ENCODE assay signal across 13 cellular contexts in the genomic region with DNA sequence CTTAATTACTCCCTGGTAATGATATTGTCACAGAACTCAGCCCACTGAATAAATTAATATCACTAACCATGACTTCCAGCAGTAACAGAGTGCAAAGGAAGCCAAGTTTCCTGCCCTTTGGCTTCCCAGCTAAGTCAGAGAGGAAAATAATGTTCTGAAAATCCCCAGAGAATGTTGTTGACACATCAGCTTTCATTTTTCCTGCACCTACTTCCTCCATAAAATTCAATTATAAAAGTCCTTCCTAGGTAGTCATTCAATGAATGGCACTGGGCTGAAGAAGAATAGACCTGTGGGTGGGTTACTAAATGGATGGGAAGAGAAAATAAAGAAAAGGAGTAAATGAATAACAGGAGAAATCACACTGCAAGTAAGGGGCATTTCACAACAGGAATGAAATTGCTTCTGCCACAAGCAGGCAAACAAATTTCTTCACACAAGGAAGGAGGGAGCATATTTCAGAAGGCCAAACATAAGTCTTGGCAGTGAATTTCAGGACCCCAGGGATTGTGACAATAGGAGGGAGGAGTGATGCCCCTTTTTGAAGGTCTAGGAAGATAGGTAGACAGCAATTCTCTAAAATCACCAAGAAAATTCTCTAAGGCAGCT.
DNase-seq lines count a peak whose midpoint lies in the region; FAIRE-seq and TF ChIP-seq lines count a peak whose summit lies in the region.
"Had no signal": no experiment of that assay in that cellular context is flagged by ENCODE, and none has a peak within 500 bp of the region (broad histone marks: within the 10 kb centered on the region; RNA-seq: fewer than 3 reads in every experiment).

No MANE protein-coding gene starts in this region.

- no peaks in the 10 kb centered on the region for H3K9me3 ChIP-seq in hepatocyte (ENCODE audit: low read depth)
- no peaks in the 10 kb centered on the region for H3K9me3 ChIP-seq in skeletal muscle satellite cell (replicated peaks; ENCODE audit: low read length)
- H3K9me3 ChIP-seq in ovary = no peaks in the 10 kb centered on the region

- TF ChIP-seq POLR2A in ovary (IDR thresholded peaks at IDR 0.05) = no peak

- peaks cover 11% of the 10 kb centered on the region for H3K4me1 ChIP-seq in hepatocyte (ENCODE audit: insufficient read depth)
- peaks cover 23% of the 10 kb centered on the region for H3K4me1 ChIP-seq in skeletal muscle satellite cell (ENCODE audit: control insufficient read depth, insufficient read depth, low read length)
- peaks cover 8% of the 10 kb centered on the region for H3K4me1 ChIP-seq in ovary (ENCODE audit: insufficient read depth)

- no peak for TF ChIP-seq EP300 in ovary (IDR thresholded peaks at IDR 0.05)

- no peak overlapping the region for H3K4me2 ChIP-seq in hepatocyte
- H3K4me2 ChIP-seq in skeletal muscle satellite cell (ENCODE audit: low read length) = peak overlapping the region; percentile 65

- no peak for TF ChIP-seq CTCF in cardiac fibroblast (IDR thresholded peaks at IDR 0.05; ENCODE audit: low read depth, low read length)
- no peak for TF ChIP-seq CTCF in hepatocyte (IDR thresholded peaks at IDR 0.05; ENCODE audit: poor library complexity)
- no peak for TF ChIP-seq CTCF in ovary (IDR thresholded peaks at IDR 0.05)

- FAIRE-seq in GM19239 (lab: Jason Lieb, UNC) = no peak
- FAIRE-seq: frontal cortex, GM18507 had no signal

- H3K9me2 ChIP-seq in hepatocyte (replicated peaks; ENCODE audit: insufficient read depth) = no peaks in the 10 kb centered on the region

- H3K4me3 ChIP-seq in cardiac fibroblast (replicated peaks in 1 of 2; ENCODE audit: low read depth in 2 of 2, low read length in 2 of 2) = no peak overlapping the region
- H3K4me3 ChIP-seq in hepatocyte = no peak overlapping the region
- H3K4me3 ChIP-seq in skeletal muscle satellite cell (ENCODE audit: low read length) = no peak overlapping the region
- H3K4me3 ChIP-seq in ovary = no peak overlapping the region

- no peak overlapping the region for H2AFZ ChIP-seq in hepatocyte

- H3K27ac ChIP-seq in hepatocyte = peak overlapping the region; percentile 8
- H3K27ac ChIP-seq in ovary = peak overlapping the region in 1 of 2 donors; percentile 17

- H3K36me3 ChIP-seq in hepatocyte (replicated peaks; ENCODE audit: insufficient read depth, low read depth) = no peaks in the 10 kb centered on the region
- H3K36me3 ChIP-seq in skeletal muscle satellite cell (ENCODE audit: insufficient read depth, low read length) = no peaks in the 10 kb centered on the region
- H3K36me3 ChIP-seq in ovary = no peaks in the 10 kb centered on the region

- no peaks in the 10 kb centered on the region for H4K20me1 ChIP-seq in hepatocyte (ENCODE audit: insufficient read depth, poor library complexity, severe bottlenecking)

- H3K79me2 ChIP-seq in hepatocyte = no peaks in the 10 kb centered on the region

- DNase-seq in GF-D8 (lab: John Stamatoyannopoulos, UW) (peak; percentile 32), cardiac fibroblast (ENCODE audit: low read depth in 2 of 2) (peak; percentile 55 to 59), hepatocyte (ENCODE audit: low spot score) (no peak), GM19239 (ENCODE audit: insufficient read length, low spot score) (no peak), GOT3 (lab: John Stamatoyannopoulos, UW) (no peak), ovary (no peak)
- no peak for DNase-seq in stimulated activated CD4-positive, alpha-beta T cell treated with anti-CD3 and anti-CD28 coated beads, Interleukin-1b, Interleukin-23, amount 100 ng/mL, for 48 hours
- DNase-seq: activated CD4-positive, CD25-positive, alpha-beta regulatory T cell; activated naive CD8-positive, alpha-beta T cell treated with anti-CD3 and anti-CD28 coated beads for 36 hours; naive thymus-derived CD8-positive, alpha-beta T cell had no signal

- H3K9ac ChIP-seq in skeletal muscle satellite cell (ENCODE audit: low read depth, low read length) = no peak overlapping the region

- intact Hi-C loops in ovary (cut with DNase I) = no loop called here

- H3K27me3 ChIP-seq in hepatocyte = no peaks in the 10 kb centered on the region
- H3K27me3 ChIP-seq in skeletal muscle satellite cell (ENCODE audit: control insufficient read depth, insufficient read depth, low read length) = no peaks in the 10 kb centered on the region
- no peaks in the 10 kb centered on the region for H3K27me3 ChIP-seq in ovary

Comparison
In these comparisons a context has a peak if more than half of its experiments do, and no peak if none do; other contexts are left out.
1. DNase-seq: peak in GF-D8 (single experiment) and cardiac fibroblast (2 of 2); none in hepatocyte (single experiment), GM19239 (single experiment), GOT3 (single experiment), stimulated activated CD4-positive, alpha-beta T cell treated with anti-CD3 and anti-CD28 coated beads, Interleukin-1b, Interleukin-23, amount 100 ng/mL, for 48 hours (single experiment) and ovary (0 of 5).